In genomic region chr13:51050021-51050886, GRCh38 we compare ENCODE assay signal across 31 cellular contexts.
"Had no signal": no experiment of that assay in that cellular context is flagged by ENCODE, and none has a peak within 500 bp of the region (broad histone marks: within the 10 kb centered on the region; RNA-seq: fewer than 3 reads in every experiment).

No MANE protein-coding gene starts in this region.

- H3K36me3 ChIP-seq: esophagus squamous epithelium, gastrocnemius medialis, heart left ventricle, WERI-Rb-1 had no signal

- H3K36me3 Mint-ChIP-seq: activated naive CD8-positive, alpha-beta T cell had no signal

- H3K4me1 Mint-ChIP-seq: activated B cell treated with CpG ODN at 0.5 μM for 24 hours; activated T-helper 17 cell treated with anti-CD3 and anti-CD28 coated beads, Interleukin-2, amount 50 U/mL, for 72 hours; T-helper 17 cell had no signal

- H3K4me3 ChIP-seq: body of pancreas, esophagus squamous epithelium, gastrocnemius medialis, heart left ventricle had no signal

- ATAC-seq: activated CD4-positive, CD25-positive, alpha-beta regulatory T cell treated with anti-CD3 and anti-CD28 coated beads, Interleukin-2, amount 50 U/mL, for 24 hours; activated CD8-positive, alpha-beta T cell treated with anti-CD3 and anti-CD28 coated beads for 36 hours; activated T-cell treated with anti-CD3 and anti-CD28 coated beads, Interleukin-2, amount 50 U/mL, for 4 hours; activated T-helper 17 cell treated with anti-CD3 and anti-CD28 coated beads, Interleukin-2, amount 50 U/mL, for 72 hours; body of pancreas; foreskin keratinocyte; gastrocnemius medialis; heart left ventricle; T-helper 17 cell had no signal

- H3K27ac Mint-ChIP-seq: activated B cell treated with CpG ODN at 0.5 μM for 24 hours; activated CD8-positive, alpha-beta T cell treated with anti-CD3 and anti-CD28 coated beads for 36 hours; activated naive CD8-positive, alpha-beta T cell; activated T-helper 17 cell treated with anti-CD3 and anti-CD28 coated beads, Interleukin-2, amount 50 U/mL, for 72 hours; T-helper 17 cell; T-helper 2 cell treated with Interferon-gamma antibody and Interleukin-4, amounts not matched to agents 5 μg/mL and 100 μg/mL, for 36 hours had no signal

- H3K9me3 ChIP-seq: body of pancreas, esophagus squamous epithelium, gastrocnemius medialis, heart left ventricle had no signal

- H3K27ac ChIP-seq: body of pancreas, esophagus squamous epithelium, foreskin keratinocyte, gastrocnemius medialis, heart left ventricle, WERI-Rb-1 had no signal

- H3K9me3 Mint-ChIP-seq: activated B cell treated with CpG ODN at 0.5 μM for 24 hours; activated CD8-positive, alpha-beta T cell treated with anti-CD3 and anti-CD28 coated beads for 36 hours; activated T-cell treated with anti-CD3 and anti-CD28 coated beads, Interleukin-2, amount 50 U/mL, for 4 hours; activated T-helper 17 cell treated with anti-CD3 and anti-CD28 coated beads, Interleukin-2, amount 50 U/mL, for 72 hours; T-helper 2 cell treated with Interferon-gamma antibody and Interleukin-4, amounts not matched to agents 5 μg/mL and 100 μg/mL, for 36 hours had no signal

- H3K4me3 Mint-ChIP-seq: activated B cell treated with CpG ODN at 0.5 μM for 24 hours; activated CD8-positive, alpha-beta T cell treated with anti-CD3 and anti-CD28 coated beads for 36 hours; activated naive CD8-positive, alpha-beta T cell; activated T-cell treated with anti-CD3 and anti-CD28 coated beads, Interleukin-2, amount 50 U/mL, for 4 hours; activated T-helper 17 cell treated with anti-CD3 and anti-CD28 coated beads, Interleukin-2, amount 50 U/mL, for 72 hours; T-helper 17 cell; T-helper 2 cell treated with Interferon-gamma antibody and Interleukin-4, amounts not matched to agents 5 μg/mL and 100 μg/mL, for 36 hours had no signal

- H3K4me1 ChIP-seq: esophagus squamous epithelium, gastrocnemius medialis, heart left ventricle had no signal

- H3K27me3 ChIP-seq: body of pancreas, esophagus squamous epithelium, gastrocnemius medialis, heart left ventricle had no signal

- H3K27me3 Mint-ChIP-seq: activated B cell treated with CpG ODN at 0.5 μM for 24 hours; activated CD8-positive, alpha-beta T cell treated with anti-CD3 and anti-CD28 coated beads for 36 hours; activated naive CD8-positive, alpha-beta T cell had no signal

- DNase-seq: activated B cell treated with CpG ODN at 0.5 μM for 24 hours; activated CD4-positive, alpha-beta T cell treated with anti-CD3 and anti-CD28 coated beads for 48 hours; activated CD4-positive, alpha-beta T cell treated with anti-CD3 and anti-CD28 coated beads, Interleukin-2, amount 50 U/mL, for 1 hour; activated CD4-positive, alpha-beta T cell treated with anti-CD3 and anti-CD28 coated beads, Interleukin-2, amount 50 U/mL, for 48 hours; activated CD8-positive, alpha-beta memory T cell treated with anti-CD3 and anti-CD28 coated beads for 24 hours; activated CD8-positive, alpha-beta T cell treated with anti-CD3 and anti-CD28 coated beads for 36 hours; activated effector memory CD4-positive, alpha-beta T cell treated with Interleukin-2 at 50 U/mL for 16 hours; activated gamma-delta T cell treated with Interleukin-2 at 50 U/mL for 16 hours; activated naive CD4-positive, alpha-beta T cell treated with anti-CD3 and anti-CD28 coated beads, Interleukin-2, amount 50 U/mL, for 16 hours; activated naive CD4-positive, alpha-beta T cell treated with Interleukin-2 at 50 U/mL for 16 hours; activated T-cell treated with anti-CD3 and anti-CD28 coated beads, Interleukin-2, amount 50 U/mL, for 4 hours; amniotic stem cell; anterior cingulate cortex; body of pancreas; caudate nucleus; cortex of kidney; effector memory CD4-positive, alpha-beta T cell; erythroblast; esophagus squamous epithelium; foreskin keratinocyte; gastrocnemius medialis; glutamatergic neuron; heart left ventricle; T-helper 1 cell; T-helper 17 cell; T1000; WERI-Rb-1 had no signal
